In the genomic region with DNA sequence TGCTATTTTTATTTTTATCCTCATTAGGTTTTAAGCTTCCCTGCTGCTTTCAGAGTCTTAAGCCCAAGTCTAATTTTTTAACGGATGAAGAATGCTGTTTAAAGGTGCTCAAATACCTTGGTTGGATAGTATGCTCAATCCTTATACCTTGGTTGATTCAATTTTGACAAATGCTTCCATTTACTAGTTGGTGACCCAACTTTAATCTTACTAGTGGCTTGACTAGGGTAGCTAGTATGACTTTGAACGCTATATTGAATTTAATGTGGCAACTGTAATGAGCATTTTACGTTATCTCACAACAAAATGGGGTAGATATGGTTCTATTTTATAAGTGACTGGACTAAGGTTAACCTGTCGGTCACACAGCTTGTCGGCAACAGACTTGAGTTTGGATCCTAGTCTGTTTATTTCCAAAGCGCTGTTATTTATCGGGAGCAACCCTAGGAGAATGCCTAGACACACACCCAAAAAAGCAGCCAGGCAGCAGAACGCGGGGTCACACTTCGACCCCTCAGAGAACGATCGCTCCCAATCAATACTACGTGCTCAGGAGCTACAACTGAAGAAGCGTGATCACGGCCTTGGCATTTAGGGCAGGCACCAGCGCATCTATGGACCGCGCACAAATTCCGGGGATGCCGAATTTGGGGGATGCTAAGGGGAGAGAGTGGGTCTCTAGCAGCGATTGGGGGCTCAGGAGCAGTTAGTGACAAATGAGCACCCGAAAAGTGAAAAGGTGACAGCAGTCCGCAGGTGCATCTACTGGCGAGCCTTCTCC, we compare ENCODE assay signal across 8 cellular contexts. TPM values are rescaled to one million over a fixed set of nuclear protein-coding genes. Genes with fewer than 3 reads are reported as not detected.
DNase-seq lines count a peak whose midpoint lies in the region; ATAC-seq and TF ChIP-seq lines count a peak whose summit lies in the region.

No MANE protein-coding gene starts in this region.

- no peaks in the 10 kb centered on the region for H3K27me3 ChIP-seq in CD4-positive, CD25-positive, alpha-beta regulatory T cell (ENCODE audit: control insufficient read depth, insufficient read depth, low read length)
- H3K27me3 ChIP-seq in GM23248 (replicated peaks; ENCODE audit: insufficient read depth) (no peaks in the 10 kb centered on the region), thyroid gland (no peaks in the 10 kb centered on the region)

- in situ Hi-C loops in GM23248 (cut with MboI): no loop called here

- no peaks in the 10 kb centered on the region for H4K20me1 ChIP-seq in GM23248 (ENCODE audit: insufficient read depth)

- peak overlapping the region; percentile 89 to 96 (median 91) for H3K4me3 Mint-ChIP-seq in CD4-positive, CD25-positive, alpha-beta regulatory T cell
- H3K4me3 Mint-ChIP-seq in activated CD4-positive, alpha-beta memory T cell treated with anti-CD3 and anti-CD28 coated beads for 36 hours: peak overlapping the region; percentile 78
- H3K4me3 Mint-ChIP-seq in immature natural killer cell: peak overlapping the region; percentile 77 to 88 (median 86)

- H3K4me3 ChIP-seq in CD4-positive, CD25-positive, alpha-beta regulatory T cell (ENCODE audit: low read depth, low read length): peak overlapping the region; percentile 76
- H3K4me3 ChIP-seq in GM23248 (peak overlapping the region; percentile 78), thyroid gland (replicated peaks in 1 of 3) (peak overlapping the region in 2 of 3 donors; percentile 49 to 60)

- H3K9me2 ChIP-seq in GM23248 (ENCODE audit: insufficient read depth): no peaks in the 10 kb centered on the region

- POLR2A ChIA-PET in activated CD4-positive, alpha-beta memory T cell treated with anti-CD3 and anti-CD28 coated beads for 36 hours (lab: Charles Lee): interaction anchor here (0.8 to 1.1 kb wide), 3 partner anchors 64 to 531 kb away, joined by 3 read pairs; partner anchors contain the start of gene KIAA0319

- H3K4me1 Mint-ChIP-seq in CD4-positive, CD25-positive, alpha-beta regulatory T cell: peaks cover 10 to 44% (median 29%) of the 10 kb centered on the region in 4 donors
- H3K4me1 Mint-ChIP-seq in activated CD4-positive, alpha-beta memory T cell treated with anti-CD3 and anti-CD28 coated beads for 36 hours (ENCODE audit: low read depth): peaks cover 13% of the 10 kb centered on the region
- peaks cover 15 to 23% of the 10 kb centered on the region in 2 donors for H3K4me1 Mint-ChIP-seq in immature natural killer cell

- no peak for TF ChIP-seq POLR2A in thyroid gland (IDR thresholded peaks at IDR 0.05)

- DNase-seq in CD4-positive, CD25-positive, alpha-beta regulatory T cell: no peak
- no peak for DNase-seq in GM23248
- DNase-seq in activated CD4-positive, alpha-beta memory T cell treated with anti-CD3 and anti-CD28 coated beads for 36 hours: no peak
- DNase-seq in immature natural killer cell: no peak
- DNase-seq in thyroid gland: no peak
- DNase-seq in mucosa of gallbladder (ENCODE audit: low spot score): no peak
- DNase-seq in middle frontal gyrus (ENCODE audit: extremely low spot score, low spot score): no peak

- peaks cover 15% of the 10 kb centered on the region for H3K4me1 ChIP-seq in CD4-positive, CD25-positive, alpha-beta regulatory T cell (ENCODE audit: control insufficient read depth, insufficient read depth, low read length, poor library complexity, severe bottlenecking)
- no peaks in the 10 kb centered on the region for H3K4me1 ChIP-seq in GM23248 (ENCODE audit: insufficient read depth)
- H3K4me1 ChIP-seq in thyroid gland: peaks cover 11 to 13% of the 10 kb centered on the region in 2 donors

- no peak for ATAC-seq in CD4-positive, CD25-positive, alpha-beta regulatory T cell (ENCODE audit: low read depth in 2 of 2)
- ATAC-seq in GM19467 (IDR thresholded peaks at IDR 0.05; ENCODE audit: unreplicated experiment): no peak

- H3K79me2 ChIP-seq in GM23248 (ENCODE audit: insufficient read depth): no peaks in the 10 kb centered on the region

- H3F3A ChIP-seq in GM23248 (ENCODE audit: insufficient read depth): no peaks in the 10 kb centered on the region

- WGBS in GM23248 (ENCODE audit: low coverage in 1 of 2, low lambda C conversion rate in 2 of 2, missing lambda C conversion rate in 2 of 2), 2 experiments: 19 to 21% methylated on average over 24 of the region's 24 CpGs
- 31 to 32% methylated on average over 21 to 24 of the region's 24 CpGs for WGBS in thyroid gland, 2 donors

- peak overlapping the region; percentile 70 to 82 (median 73) for H3K27ac Mint-ChIP-seq in CD4-positive, CD25-positive, alpha-beta regulatory T cell
- peak overlapping the region; percentile 44 for H3K27ac Mint-ChIP-seq in activated CD4-positive, alpha-beta memory T cell treated with anti-CD3 and anti-CD28 coated beads for 36 hours
- H3K27ac Mint-ChIP-seq in immature natural killer cell: peak overlapping the region in 5 of 6 donors; percentile 15 to 79 (median 62)

- intact Hi-C loops in activated CD4-positive, alpha-beta memory T cell treated with anti-CD3 and anti-CD28 coated beads for 36 hours (cut with micrococcal nuclease): loop anchor here (2.0 to 10.0 kb wide), 5 partner anchors 27 to 521 kb away; partner anchors contain the start of genes ACOT13, DCDC2 and TDP2
- intact Hi-C loops in thyroid gland (cut with DNase I): no loop called here

- peaks cover 8% of the 10 kb centered on the region for H3K36me3 Mint-ChIP-seq in CD4-positive, CD25-positive, alpha-beta regulatory T cell
- peaks cover 8% of the 10 kb centered on the region for H3K36me3 Mint-ChIP-seq in activated CD4-positive, alpha-beta memory T cell treated with anti-CD3 and anti-CD28 coated beads for 36 hours
- peaks cover 4 to 9% (median 5%) of the 10 kb centered on the region in 3 donors for H3K36me3 Mint-ChIP-seq in immature natural killer cell

- H3K36me3 ChIP-seq in CD4-positive, CD25-positive, alpha-beta regulatory T cell (ENCODE audit: control insufficient read depth, insufficient read depth, low read length): no peaks in the 10 kb centered on the region
- H3K36me3 ChIP-seq in GM23248 (ENCODE audit: low read depth) (no peaks in the 10 kb centered on the region), thyroid gland (no peaks in the 10 kb centered on the region)

- H3K27me3 Mint-ChIP-seq in CD4-positive, CD25-positive, alpha-beta regulatory T cell: no peaks in the 10 kb centered on the region
- no peaks in the 10 kb centered on the region for H3K27me3 Mint-ChIP-seq in activated CD4-positive, alpha-beta memory T cell treated with anti-CD3 and anti-CD28 coated beads for 36 hours
- H3K27me3 Mint-ChIP-seq in immature natural killer cell (ENCODE audit: low read depth in 3 of 3): peaks cover 0 to 2% (median 0%) of the 10 kb centered on the region in 3 donors

- no peaks in the 10 kb centered on the region for H3K9me3 ChIP-seq in CD4-positive, CD25-positive, alpha-beta regulatory T cell (ENCODE audit: control insufficient read depth in 2 of 2, low read length in 2 of 2)
- H3K9me3 ChIP-seq in GM23248 (ENCODE audit: low read depth) (no peaks in the 10 kb centered on the region), thyroid gland (no peaks in the 10 kb centered on the region)

- peaks cover 0 to 2% (median 0%) of the 10 kb centered on the region in 7 donors for H3K9me3 Mint-ChIP-seq in CD4-positive, CD25-positive, alpha-beta regulatory T cell
- peaks cover 14% of the 10 kb centered on the region for H3K9me3 Mint-ChIP-seq in activated CD4-positive, alpha-beta memory T cell treated with anti-CD3 and anti-CD28 coated beads for 36 hours
- H3K9me3 Mint-ChIP-seq in immature natural killer cell: no peaks in the 10 kb centered on the region

- no peak for TF ChIP-seq CTCF in thyroid gland (IDR thresholded peaks at IDR 0.05)

- H3K9ac ChIP-seq in GM23248: peak overlapping the region; percentile 68

- peak overlapping the region; percentile 96 for H2AFZ ChIP-seq in GM23248

- CTCF ChIA-PET in activated CD4-positive, alpha-beta memory T cell treated with anti-CD3 and anti-CD28 coated beads for 36 hours (lab: Charles Lee): interaction anchor here (0.6 to 4.0 kb wide), 16 partner anchors 9 to 281 kb away, joined by 3 to 22 read pairs (median 5); partner anchors contain the start of gene KIAA0319

- no peak overlapping the region for H3K27ac ChIP-seq in CD4-positive, CD25-positive, alpha-beta regulatory T cell (ENCODE audit: insufficient read depth, low read length, poor library complexity, severe bottlenecking)
- no peak overlapping the region for H3K27ac ChIP-seq in GM23248
- H3K27ac ChIP-seq in thyroid gland: peak overlapping the region in 2 of 3 donors; percentile 75 to 88

- peak overlapping the region; percentile 94 for H3K4me2 ChIP-seq in GM23248 (ENCODE audit: unreplicated experiment)

RNA-seq across cellular contexts. Expression of gene ALDH5A1, which starts 0.6 kb away (rescaled TPM):
- total RNA-seq in CD4-positive, CD25-positive, alpha-beta regulatory T cell: 4.7 TPM
- polyA plus RNA-seq in CD4-positive, CD25-positive, alpha-beta regulatory T cell: 10 to 100 TPM in 2 of 4 donors, 1 to 10 TPM in 2; 9.1 to 14.9 (median 10.2) TPM
- 0.86 and 1.1 TPM in 2 replicates for total RNA-seq in GM23248 (2014; rRNA removed; shearing (Covaris generic))
- 1.0 and 1.1 TPM in 2 replicates for polyA plus RNA-seq in GM23248 (2016; fragmentation: Nextera tagmentation; extraction: Ambion mirVana)
- total RNA-seq in activated CD4-positive, alpha-beta memory T cell treated with anti-CD3 and anti-CD28 coated beads for 36 hours: 10 to 100 TPM; 13.1 to 13.9 TPM
- polyA plus RNA-seq in immature natural killer cell: 1 to 10 TPM; 3.6 to 8.7 (median 6.1) TPM
- 10 to 100 TPM; 10.7 to 20.4 (median 18.8) TPM for total RNA-seq in thyroid gland
- 20.7 TPM for total RNA-seq in mucosa of gallbladder

RNA-seq across cellular contexts. Expression of gene GPLD1, which starts 4.8 kb away (rescaled TPM):
- total RNA-seq in CD4-positive, CD25-positive, alpha-beta regulatory T cell: 1.7 TPM
- 1 to 10 TPM in 1 of 4 donors, under 1 TPM in 3; 0.36 to 1.3 (median 0.70) TPM for polyA plus RNA-seq in CD4-positive, CD25-positive, alpha-beta regulatory T cell
- 0.97 TPM in 1 of 2 replicates, not detected in the other for total RNA-seq in GM23248 (2014; rRNA removed; shearing (Covaris generic))
- 0.09 TPM in 2 replicates for polyA plus RNA-seq in GM23248 (2016; fragmentation: Nextera tagmentation; extraction: Ambion mirVana)
- under 1 TPM; 0.19 to 0.29 TPM for total RNA-seq in activated CD4-positive, alpha-beta memory T cell treated with anti-CD3 and anti-CD28 coated beads for 36 hours
- under 1 TPM in 1 of 3 donors, not detected in 2; 0.06 TPM for polyA plus RNA-seq in immature natural killer cell
- total RNA-seq in thyroid gland: 10 to 100 TPM in 1 of 4 donors, 1 to 10 TPM in 3; 5.1 to 15.2 (median 8.5) TPM
- total RNA-seq in mucosa of gallbladder: 2.3 TPM

Comparison
In these comparisons a context has a peak if more than half of its experiments do, and no peak if none do; other contexts are left out.
1. H3K27ac ChIP-seq: peak in thyroid gland (2 of 3); none in CD4-positive, CD25-positive, alpha-beta regulatory T cell (single experiment) and GM23248 (single experiment).
2. Peak in every context shown above with its lines, with median percentiles within 50 percentile points of each other: H3K4me3 ChIP-seq, H3K27ac Mint-ChIP-seq and H3K4me3 Mint-ChIP-seq.